Comparison of ENCODE assay signal across 10 cellular contexts in genomic region chr7:27165655-27166474, GRCh38. TPM values are rescaled to one million over a fixed set of nuclear protein-coding genes. Genes with fewer than 3 reads are reported as not detected.
A peak's percentile ranks its signal among the peaks of the same experiment; 100 is the strongest.
DNase-seq lines count a peak whose midpoint lies in the region; ATAC-seq, FAIRE-seq and TF ChIP-seq lines count a peak whose summit lies in the region.
"Had no signal": no experiment of that assay in that cellular context is flagged by ENCODE, and none has a peak within 500 bp of the region (broad histone marks: within the 10 kb centered on the region; RNA-seq: fewer than 3 reads in every experiment).

No MANE protein-coding gene starts in this region.

- H3K4me3 ChIP-seq in heart right ventricle (peak overlapping the region in 3 of 10 donors; percentile 26 to 49 (median 28)), astrocyte (ENCODE audit: insufficient read depth, low read depth, low read length) (no peak overlapping the region), mononuclear cell (ENCODE audit: low read length) (peak overlapping the region; percentile 16), HepG2 (replicated peaks in 1 of 3; ENCODE audit: insufficient read depth in 1 of 3, low read depth in 2 of 3, low read length in 3 of 3) (no peak overlapping the region)

- H3K9me3 ChIP-seq in heart right ventricle (no peaks in the 10 kb centered on the region), astrocyte (ENCODE audit: insufficient read depth, low read depth, low read length) (peaks cover 9% of the 10 kb centered on the region), mononuclear cell (ENCODE audit: low read depth, low read length) (no peaks in the 10 kb centered on the region), HepG2 (ENCODE audit: low read length) (no peaks in the 10 kb centered on the region)

- no peak for TF ChIP-seq RAD21 in HepG2 (CRISPR knock-in tag; IDR thresholded peaks at IDR 0.05)

- DNase-seq in Right ventricle myocardium superior (peak; percentile 33), heart right ventricle (no peak), astrocyte (ENCODE audit: low read depth) (no peak), CD1c-positive myeloid dendritic cell (ENCODE audit: extremely low spot score) (no peak), HepG2 (ENCODE audit: low spot score) (no peak)
- DNase-seq: activated gamma-delta T cell, NCI-H748 treated with DMSO at 0.1 percent for 48 hours had no signal

- WGBS in heart right ventricle, 2 donors = 7 to 8% methylated on average over 58 of the region's 58 CpGs
- WGBS in HepG2 (ENCODE audit: low lambda C conversion rate) = 77% methylated on average over 57 of the region's 58 CpGs

- POLR2A ChIA-PET in HepG2 (lab: Yijun Ruan, JAX) = no interaction called here

- H4K20me1 ChIP-seq in astrocyte (ENCODE audit: insufficient read depth, low read length) = no peaks in the 10 kb centered on the region
- H4K20me1 ChIP-seq in HepG2 (ENCODE audit: insufficient read depth, low read length) = no peaks in the 10 kb centered on the region

- intact Hi-C loops in Right ventricle myocardium superior (cut with DNase I) (loop anchor here (10.0 kb wide), 1 partner anchor 1271 kb away; no protein-coding TSS in a partner anchor), heart right ventricle (cut with DNase I) (loop anchor here in 7 of 10 donors (10.0 kb wide), 6 partner anchors 311 to 1301 kb away; no protein-coding TSS in a partner anchor), HepG2 (cut with micrococcal nuclease; ENCODE audit: unreplicated experiment) (no loop called here)

- H3K36me3 Mint-ChIP-seq in astrocyte (ENCODE audit: low read depth, unreplicated experiment) = no peaks in the 10 kb centered on the region

- peak overlapping the region; percentile 77 for H3K27ac Mint-ChIP-seq in astrocyte (ENCODE audit: unreplicated experiment)

- CTCF ChIA-PET in HepG2 (lab: Yijun Ruan, JAX; ENCODE audit: low intra/inter-chr PET ratio, low total read pairs) = no interaction called here

- peaks cover 3 to 73% (median 35%) of the 10 kb centered on the region in 9 donors for H3K4me1 ChIP-seq in heart right ventricle
- no peaks in the 10 kb centered on the region for H3K4me1 ChIP-seq in astrocyte (ENCODE audit: insufficient read depth, low read length)
- H3K4me1 ChIP-seq in mononuclear cell (ENCODE audit: insufficient read depth, low read length) = peaks cover 69% of the 10 kb centered on the region
- H3K4me1 ChIP-seq in HepG2 (ENCODE audit: insufficient read depth, low read length) = peaks cover 3% of the 10 kb centered on the region

- no TSS peak for BruUV-seq in HepG2 (replicated peaks; lab: Mats Ljungman, UMichigan)

- in situ Hi-C loops in HepG2 (cut with HindIII; ENCODE audit: extremely low pct_ligation_motif_present, low pct_unique_long_range_greater_than_20kb) = loop anchor here (25.0 kb wide), 1 partner anchor 1079 kb away; no protein-coding TSS in a partner anchor

- no peaks in the 10 kb centered on the region for H3K4me1 Mint-ChIP-seq in astrocyte (ENCODE audit: low read depth, unreplicated experiment)

- ATAC-seq in Right ventricle myocardium superior (ENCODE audit: poor library complexity) (no peak), heart right ventricle (no peak), HG02588 (IDR thresholded peaks at IDR 0.05; ENCODE audit: unreplicated experiment) (no peak), HepG2 (no peak), HG02852 (IDR thresholded peaks at IDR 0.05; ENCODE audit: unreplicated experiment) (no peak)

- no peak for TF ChIP-seq POLR2A in HepG2 (IDR thresholded peaks at IDR 0.05; ENCODE audit: insufficient read depth in 1 of 2, low read depth in 2 of 2, low read length in 2 of 2)

- H3K4me2 ChIP-seq in astrocyte (ENCODE audit: low read length) (no peak overlapping the region), HepG2 (ENCODE audit: low read depth, low read length) (no peak overlapping the region)

- H3K9ac ChIP-seq in astrocyte (ENCODE audit: low read length) = no peak overlapping the region
- no peak overlapping the region for H3K9ac ChIP-seq in HepG2 (ENCODE audit: insufficient read depth, low read depth, low read length)

- no peak overlapping the region for H3K4me3 Mint-ChIP-seq in astrocyte (ENCODE audit: unreplicated experiment)

- peaks cover 25% of the 10 kb centered on the region for H3K9me3 Mint-ChIP-seq in astrocyte (ENCODE audit: unreplicated experiment)

- H3K27ac ChIP-seq in heart right ventricle = peak overlapping the region in 1 of 10 donors; percentile 53
- no peak overlapping the region for H3K27ac ChIP-seq in astrocyte (ENCODE audit: low read depth, low read length)
- no peak overlapping the region for H3K27ac ChIP-seq in HepG2 (ENCODE audit: extremely low read length, insufficient read depth, low read length)

- peaks cover 75% of the 10 kb centered on the region for H3K27me3 Mint-ChIP-seq in astrocyte (ENCODE audit: low read depth, unreplicated experiment)

- H2AFZ ChIP-seq in astrocyte (ENCODE audit: low read depth, low read length) (no peak overlapping the region), HepG2 (ENCODE audit: low read length) (no peak overlapping the region)

- no peak for TF ChIP-seq CTCF in heart right ventricle (IDR thresholded peaks at IDR 0.05)
- no peak for TF ChIP-seq CTCF in astrocyte (IDR thresholded peaks at IDR 0.05; ENCODE audit: insufficient read depth, low read depth, low read length)
- TF ChIP-seq CTCF in HepG2 (CRISPR knock-in tag; IDR thresholded peaks at IDR 0.05) = no peak

- H3K79me2 ChIP-seq in astrocyte (ENCODE audit: insufficient read depth, low read length) = no peaks in the 10 kb centered on the region
- H3K79me2 ChIP-seq in HepG2 (ENCODE audit: insufficient read depth, low read length) = no peaks in the 10 kb centered on the region

- H3K27me3 ChIP-seq in heart right ventricle (peaks cover 73 to 100% (median 100%) of the 10 kb centered on the region in 7 donors), astrocyte (ENCODE audit: insufficient read depth, low read length) (peaks cover 93% of the 10 kb centered on the region), mononuclear cell (ENCODE audit: insufficient read depth, low read length) (peaks cover 91% of the 10 kb centered on the region), HepG2 (ENCODE audit: control insufficient read depth in 1 of 2, insufficient read depth in 2 of 2, low read length in 2 of 2) (peaks cover 2 to 48% of the 10 kb centered on the region in 2 experiments)

- TF ChIP-seq EP300 in HepG2 (IDR thresholded peaks at IDR 0.05; ENCODE audit: low read depth in 2 of 2, low read length in 2 of 2) (no peak), HepG2 (CRISPR knock-in tag; IDR thresholded peaks at IDR 0.05; ENCODE audit: borderline replicate concordance) (no peak)

- peaks cover 0 to 15% (median 0%) of the 10 kb centered on the region in 9 donors for H3K36me3 ChIP-seq in heart right ventricle
- H3K36me3 ChIP-seq in astrocyte (ENCODE audit: insufficient read depth, low read length) = no peaks in the 10 kb centered on the region
- no peaks in the 10 kb centered on the region for H3K36me3 ChIP-seq in HepG2 (replicated peaks in 1 of 2; ENCODE audit: control insufficient read depth in 1 of 2, insufficient read depth in 2 of 2, low read length in 2 of 2)

- FAIRE-seq in astrocyte (lab: Jason Lieb, UNC) (no peak), HepG2 (lab: Jason Lieb, UNC) (no peak)

RNA-seq across cellular contexts. Expression of gene HOXA9, which starts 0.5 kb away (rescaled TPM):
- total RNA-seq in Right ventricle myocardium superior (not detected), heart right ventricle (not detected), astrocyte (not detected in 2 replicates), mononuclear cell (0.52 TPM), HepG2 (2016; rRNA removed; fragmentation: Illumina TruSeq; extraction: Trizol) (not detected in 2 replicates)
- polyA plus RNA-seq in heart right ventricle (not detected), HepG2 (2011; rRNA removed) (not detected in 2 replicates)
- not detected in 2 replicates for total RNA-seq in HepG2 (2016; cell fraction: cytosol; rRNA removed; fragmentation: Illumina TruSeq; extraction: Trizol; ENCODE audit: low read depth)
- not detected in 2 replicates for total RNA-seq in HepG2 (2016; cell fraction: insoluble cytoplasmic fraction; rRNA removed; fragmentation: Illumina TruSeq; extraction: Trizol)
- total RNA-seq in HepG2 (2016; cell fraction: membrane; rRNA removed; fragmentation: Illumina TruSeq; extraction: Trizol) = not detected in 2 replicates
- not detected in 2 replicates for total RNA-seq in HepG2 (2016; cell fraction: nucleus; rRNA removed; fragmentation: Illumina TruSeq; extraction: Trizol)
- not detected in 2 replicates for polyA plus RNA-seq in HepG2 (2011; cell fraction: cytosol; rRNA removed)
- not detected in 2 replicates for polyA plus RNA-seq in HepG2 (2011; cell fraction: nucleus; rRNA removed)
- not detected in 2 replicates for polyA plus RNA-seq in HepG2 (2012)
- polyA plus RNA-seq in HepG2 (2016; cell fraction: cytosol; fragmentation: Illumina TruSeq; extraction: Trizol; ENCODE audit: low read depth) = not detected in 2 replicates
- polyA plus RNA-seq in HepG2 (2016; cell fraction: insoluble cytoplasmic fraction; fragmentation: Illumina TruSeq; extraction: Trizol; ENCODE audit: low read depth) = not detected in 2 replicates
- not detected in 2 replicates for polyA plus RNA-seq in HepG2 (2016; cell fraction: membrane; fragmentation: Illumina TruSeq; extraction: Trizol; ENCODE audit: low read depth)
- not detected in 2 replicates for polyA plus RNA-seq in HepG2 (2016; cell fraction: nucleus; fragmentation: Illumina TruSeq; extraction: Trizol; ENCODE audit: insufficient read depth, low read depth)
- polyA minus RNA-seq in HepG2 (2011; rRNA and poly(A)+ RNA removed; ENCODE audit: low replicate concordance) = 0.51 TPM in 1 of 2 replicates, not detected in the other
- not detected in 2 replicates for polyA minus RNA-seq in HepG2 (2011; cell fraction: cytosol; rRNA and poly(A)+ RNA removed)
- polyA minus RNA-seq in HepG2 (2011; cell fraction: nucleus; rRNA and poly(A)+ RNA removed) = not detected in 2 replicates

RNA-seq across cellular contexts. Expression of gene HOXA10, which starts 8.3 kb away (rescaled TPM):
- not detected for total RNA-seq in Right ventricle myocardium superior
- under 1 TPM in 1 of 10 donors, not detected in 9; 0.19 TPM for total RNA-seq in heart right ventricle
- under 1 TPM in 1 of 2 donors, not detected in 1; 0.03 TPM for polyA plus RNA-seq in heart right ventricle
- not detected in 2 replicates for total RNA-seq in astrocyte
- 0.63 TPM for total RNA-seq in mononuclear cell
- total RNA-seq in HepG2 (2016; rRNA removed; fragmentation: Illumina TruSeq; extraction: Trizol) = not detected in 2 replicates
- not detected in 2 replicates for total RNA-seq in HepG2 (2016; cell fraction: cytosol; rRNA removed; fragmentation: Illumina TruSeq; extraction: Trizol; ENCODE audit: low read depth)
- not detected in 2 replicates for total RNA-seq in HepG2 (2016; cell fraction: insoluble cytoplasmic fraction; rRNA removed; fragmentation: Illumina TruSeq; extraction: Trizol)
- total RNA-seq in HepG2 (2016; cell fraction: membrane; rRNA removed; fragmentation: Illumina TruSeq; extraction: Trizol) = not detected in 2 replicates
- not detected in 2 replicates for total RNA-seq in HepG2 (2016; cell fraction: nucleus; rRNA removed; fragmentation: Illumina TruSeq; extraction: Trizol)
- polyA plus RNA-seq in HepG2 (2011; rRNA removed) = 0.03 TPM in 1 of 2 replicates, not detected in the other
- polyA plus RNA-seq in HepG2 (2011; cell fraction: cytosol; rRNA removed) = not detected in 2 replicates
- not detected in 2 replicates for polyA plus RNA-seq in HepG2 (2011; cell fraction: nucleus; rRNA removed)
- polyA plus RNA-seq in HepG2 (2012) = not detected in 2 replicates
- not detected in 2 replicates for polyA plus RNA-seq in HepG2 (2016; cell fraction: cytosol; fragmentation: Illumina TruSeq; extraction: Trizol; ENCODE audit: low read depth)
- not detected in 2 replicates for polyA plus RNA-seq in HepG2 (2016; cell fraction: insoluble cytoplasmic fraction; fragmentation: Illumina TruSeq; extraction: Trizol; ENCODE audit: low read depth)
- 0.12 TPM in 1 of 2 replicates, not detected in the other for polyA plus RNA-seq in HepG2 (2016; cell fraction: membrane; fragmentation: Illumina TruSeq; extraction: Trizol; ENCODE audit: low read depth)
- not detected in 2 replicates for polyA plus RNA-seq in HepG2 (2016; cell fraction: nucleus; fragmentation: Illumina TruSeq; extraction: Trizol; ENCODE audit: insufficient read depth, low read depth)
- 11.6 TPM in 1 of 2 replicates, not detected in the other for polyA minus RNA-seq in HepG2 (2011; rRNA and poly(A)+ RNA removed; ENCODE audit: low replicate concordance)
- polyA minus RNA-seq in HepG2 (2011; cell fraction: cytosol; rRNA and poly(A)+ RNA removed) = not detected in 2 replicates
- not detected in 2 replicates for polyA minus RNA-seq in HepG2 (2011; cell fraction: nucleus; rRNA and poly(A)+ RNA removed)

RNA-seq across cellular contexts. Expression of gene HOXA7, which starts 9.4 kb away (rescaled TPM):
- total RNA-seq in Right ventricle myocardium superior (not detected), heart right ventricle (not detected), astrocyte (not detected in 2 replicates), mononuclear cell (0.10 TPM), HepG2 (2016; rRNA removed; fragmentation: Illumina TruSeq; extraction: Trizol) (not detected in 2 replicates)
- polyA plus RNA-seq in heart right ventricle (under 1 TPM in 1 of 2 donors, not detected in 1; 0.04 TPM), HepG2 (2011; rRNA removed) (0.05 and 0.10 TPM in 2 replicates)
- not detected in 2 replicates for total RNA-seq in HepG2 (2016; cell fraction: cytosol; rRNA removed; fragmentation: Illumina TruSeq; extraction: Trizol; ENCODE audit: low read depth)
- not detected in 2 replicates for total RNA-seq in HepG2 (2016; cell fraction: insoluble cytoplasmic fraction; rRNA removed; fragmentation: Illumina TruSeq; extraction: Trizol)
- total RNA-seq in HepG2 (2016; cell fraction: membrane; rRNA removed; fragmentation: Illumina TruSeq; extraction: Trizol) = 0.07 and 0.15 TPM in 2 replicates
- total RNA-seq in HepG2 (2016; cell fraction: nucleus; rRNA removed; fragmentation: Illumina TruSeq; extraction: Trizol) = not detected in 2 replicates
- polyA plus RNA-seq in HepG2 (2011; cell fraction: cytosol; rRNA removed) = 0.07 and 0.13 TPM in 2 replicates
- polyA plus RNA-seq in HepG2 (2011; cell fraction: nucleus; rRNA removed) = 0.08 TPM in 1 of 2 replicates, not detected in the other
- 0.32 TPM in 1 of 2 replicates, not detected in the other for polyA plus RNA-seq in HepG2 (2012)
- polyA plus RNA-seq in HepG2 (2016; cell fraction: cytosol; fragmentation: Illumina TruSeq; extraction: Trizol; ENCODE audit: low read depth) = 0.10 TPM in 1 of 2 replicates, not detected in the other
- 0.22 and 0.31 TPM in 2 replicates for polyA plus RNA-seq in HepG2 (2016; cell fraction: insoluble cytoplasmic fraction; fragmentation: Illumina TruSeq; extraction: Trizol; ENCODE audit: low read depth)
- 0.26 and 0.30 TPM in 2 replicates for polyA plus RNA-seq in HepG2 (2016; cell fraction: membrane; fragmentation: Illumina TruSeq; extraction: Trizol; ENCODE audit: low read depth)
- polyA plus RNA-seq in HepG2 (2016; cell fraction: nucleus; fragmentation: Illumina TruSeq; extraction: Trizol; ENCODE audit: insufficient read depth, low read depth) = not detected in 2 replicates
- polyA minus RNA-seq in HepG2 (2011; rRNA and poly(A)+ RNA removed; ENCODE audit: low replicate concordance) = 0.08 and 3.8 TPM in 2 replicates
- 0.30 and 1.1 TPM in 2 replicates for polyA minus RNA-seq in HepG2 (2011; cell fraction: cytosol; rRNA and poly(A)+ RNA removed)
- polyA minus RNA-seq in HepG2 (2011; cell fraction: nucleus; rRNA and poly(A)+ RNA removed) = not detected in 2 replicates

RNA-seq across cellular contexts. Expression of gene HOXA3, which starts 13.5 kb away (rescaled TPM):
- total RNA-seq in Right ventricle myocardium superior (0.35 TPM), heart right ventricle (1 to 10 TPM in 1 of 10 donors, under 1 TPM in 7, not detected in 2; 0.11 to 1.5 (median 0.22) TPM), astrocyte (not detected in 2 replicates), mononuclear cell (under 0.01 TPM), HepG2 (2016; rRNA removed; fragmentation: Illumina TruSeq; extraction: Trizol) (2.1 and 2.9 TPM in 2 replicates)
- polyA plus RNA-seq in heart right ventricle (under 1 TPM; 0.35 to 0.37 TPM), HepG2 (2011; rRNA removed) (4.3 and 4.6 TPM in 2 replicates)
- total RNA-seq in HepG2 (2016; cell fraction: cytosol; rRNA removed; fragmentation: Illumina TruSeq; extraction: Trizol; ENCODE audit: low read depth) = 0.51 and 0.71 TPM in 2 replicates
- 1.7 and 2.6 TPM in 2 replicates for total RNA-seq in HepG2 (2016; cell fraction: insoluble cytoplasmic fraction; rRNA removed; fragmentation: Illumina TruSeq; extraction: Trizol)
- 1.6 and 1.9 TPM in 2 replicates for total RNA-seq in HepG2 (2016; cell fraction: membrane; rRNA removed; fragmentation: Illumina TruSeq; extraction: Trizol)
- 3.5 and 4.8 TPM in 2 replicates for total RNA-seq in HepG2 (2016; cell fraction: nucleus; rRNA removed; fragmentation: Illumina TruSeq; extraction: Trizol)
- 1.3 and 1.5 TPM in 2 replicates for polyA plus RNA-seq in HepG2 (2011; cell fraction: cytosol; rRNA removed)
- polyA plus RNA-seq in HepG2 (2011; cell fraction: nucleus; rRNA removed) = 12.3 and 16.6 TPM in 2 replicates
- polyA plus RNA-seq in HepG2 (2012) = 3.8 and 6.3 TPM in 2 replicates
- polyA plus RNA-seq in HepG2 (2016; cell fraction: cytosol; fragmentation: Illumina TruSeq; extraction: Trizol; ENCODE audit: low read depth) = 0.74 and 0.97 TPM in 2 replicates
- 4.9 and 6.7 TPM in 2 replicates for polyA plus RNA-seq in HepG2 (2016; cell fraction: insoluble cytoplasmic fraction; fragmentation: Illumina TruSeq; extraction: Trizol; ENCODE audit: low read depth)
- 3.4 TPM in 2 replicates for polyA plus RNA-seq in HepG2 (2016; cell fraction: membrane; fragmentation: Illumina TruSeq; extraction: Trizol; ENCODE audit: low read depth)
- polyA plus RNA-seq in HepG2 (2016; cell fraction: nucleus; fragmentation: Illumina TruSeq; extraction: Trizol; ENCODE audit: insufficient read depth, low read depth) = 26.3 and 26.9 TPM in 2 replicates
- 1.7 TPM in 1 of 2 replicates, not detected in the other for polyA minus RNA-seq in HepG2 (2011; rRNA and poly(A)+ RNA removed; ENCODE audit: low replicate concordance)
- polyA minus RNA-seq in HepG2 (2011; cell fraction: cytosol; rRNA and poly(A)+ RNA removed) = 0.88 and 1.1 TPM in 2 replicates
- polyA minus RNA-seq in HepG2 (2011; cell fraction: nucleus; rRNA and poly(A)+ RNA removed) = 2.2 and 4.6 TPM in 2 replicates

RNA-seq across cellular contexts. Expression of gene HOXA6, which starts 18.3 kb away (rescaled TPM):
- total RNA-seq in Right ventricle myocardium superior (not detected), heart right ventricle (not detected), astrocyte (not detected in 2 replicates), mononuclear cell (not detected), HepG2 (2016; rRNA removed; fragmentation: Illumina TruSeq; extraction: Trizol) (0.95 and 1.3 TPM in 2 replicates)
- polyA plus RNA-seq in heart right ventricle (not detected), HepG2 (2011; rRNA removed) (0.68 and 1.5 TPM in 2 replicates)
- total RNA-seq in HepG2 (2016; cell fraction: cytosol; rRNA removed; fragmentation: Illumina TruSeq; extraction: Trizol; ENCODE audit: low read depth) = 0.71 TPM in 1 of 2 replicates, not detected in the other
- 0.79 and 1.2 TPM in 2 replicates for total RNA-seq in HepG2 (2016; cell fraction: insoluble cytoplasmic fraction; rRNA removed; fragmentation: Illumina TruSeq; extraction: Trizol)
- total RNA-seq in HepG2 (2016; cell fraction: membrane; rRNA removed; fragmentation: Illumina TruSeq; extraction: Trizol) = 0.41 and 0.65 TPM in 2 replicates
- 1.1 and 3.7 TPM in 2 replicates for total RNA-seq in HepG2 (2016; cell fraction: nucleus; rRNA removed; fragmentation: Illumina TruSeq; extraction: Trizol)
- 0.38 and 0.74 TPM in 2 replicates for polyA plus RNA-seq in HepG2 (2011; cell fraction: cytosol; rRNA removed)
- 4.3 and 4.7 TPM in 2 replicates for polyA plus RNA-seq in HepG2 (2011; cell fraction: nucleus; rRNA removed)
- polyA plus RNA-seq in HepG2 (2012) = 0.47 and 0.68 TPM in 2 replicates
- polyA plus RNA-seq in HepG2 (2016; cell fraction: cytosol; fragmentation: Illumina TruSeq; extraction: Trizol; ENCODE audit: low read depth) = 0.18 TPM in 1 of 2 replicates, not detected in the other
- 0.94 and 0.99 TPM in 2 replicates for polyA plus RNA-seq in HepG2 (2016; cell fraction: insoluble cytoplasmic fraction; fragmentation: Illumina TruSeq; extraction: Trizol; ENCODE audit: low read depth)
- 0.22 TPM in 1 of 2 replicates, not detected in the other for polyA plus RNA-seq in HepG2 (2016; cell fraction: membrane; fragmentation: Illumina TruSeq; extraction: Trizol; ENCODE audit: low read depth)
- 3.5 and 4.1 TPM in 2 replicates for polyA plus RNA-seq in HepG2 (2016; cell fraction: nucleus; fragmentation: Illumina TruSeq; extraction: Trizol; ENCODE audit: insufficient read depth, low read depth)
- polyA minus RNA-seq in HepG2 (2011; rRNA and poly(A)+ RNA removed; ENCODE audit: low replicate concordance) = 1.2 and 2.5 TPM in 2 replicates
- 0.79 TPM in 1 of 2 replicates, not detected in the other for polyA minus RNA-seq in HepG2 (2011; cell fraction: cytosol; rRNA and poly(A)+ RNA removed)
- 2.1 and 3.0 TPM in 2 replicates for polyA minus RNA-seq in HepG2 (2011; cell fraction: nucleus; rRNA and poly(A)+ RNA removed)
